In genomic region chr1:151281225-151281968, GRCh38 we compare ENCODE assay signal across 8 cellular contexts. TPM values are rescaled to one million over a fixed set of nuclear protein-coding genes. Genes with fewer than 3 reads are reported as not detected.
DNase-seq lines count a peak whose midpoint lies in the region; ATAC-seq and TF ChIP-seq lines count a peak whose summit lies in the region.

No MANE protein-coding gene starts in this region.

- ATAC-seq in HG02623 (IDR thresholded peaks at IDR 0.05; ENCODE audit: unreplicated experiment), result peak; percentile 26
- peak; percentile 94 for ATAC-seq in thoracic aorta (ENCODE audit: insufficient number of reproducible peaks, low FRiP score, low read depth)

- H4K20me1 ChIP-seq in osteoblast (ENCODE audit: insufficient read depth, low read length), result peaks cover 17% of the 10 kb centered on the region

- no peaks in the 10 kb centered on the region for H3K9me3 Mint-ChIP-seq in activated naive CD8-positive, alpha-beta T cell treated with anti-CD3 and anti-CD28 coated beads for 36 hours
- H3K9me3 Mint-ChIP-seq in glutamatergic neuron (ENCODE audit: unreplicated experiment), result peaks cover 10% of the 10 kb centered on the region

- peak overlapping the region; percentile 90 for H3K4me2 ChIP-seq in osteoblast (ENCODE audit: insufficient read depth, low read length)

- H3K27me3 Mint-ChIP-seq in activated naive CD8-positive, alpha-beta T cell treated with anti-CD3 and anti-CD28 coated beads for 36 hours, result no peaks in the 10 kb centered on the region
- H3K27me3 Mint-ChIP-seq in glutamatergic neuron (ENCODE audit: unreplicated experiment), result peaks cover 14% of the 10 kb centered on the region

- no peaks in the 10 kb centered on the region for H3K27me3 ChIP-seq in GM06990 (replicated peaks; ENCODE audit: control insufficient read depth, insufficient read depth, low read length)
- H3K27me3 ChIP-seq in osteoblast (ENCODE audit: insufficient read depth, low read length), result no peaks in the 10 kb centered on the region
- no peaks in the 10 kb centered on the region for H3K27me3 ChIP-seq in thoracic aorta (replicated peaks; ENCODE audit: insufficient read depth)

- H3K4me1 Mint-ChIP-seq in activated naive CD8-positive, alpha-beta T cell treated with anti-CD3 and anti-CD28 coated beads for 36 hours, result peaks cover 38% of the 10 kb centered on the region
- peaks cover 15% of the 10 kb centered on the region for H3K4me1 Mint-ChIP-seq in glutamatergic neuron (ENCODE audit: low read depth, unreplicated experiment)

- H3K36me3 Mint-ChIP-seq in activated naive CD8-positive, alpha-beta T cell treated with anti-CD3 and anti-CD28 coated beads for 36 hours, result peaks cover 18% of the 10 kb centered on the region
- H3K36me3 Mint-ChIP-seq in glutamatergic neuron (ENCODE audit: unreplicated experiment), result peaks cover 8% of the 10 kb centered on the region

- H3K27ac ChIP-seq in osteoblast (ENCODE audit: low read depth, low read length), result peak overlapping the region; percentile 99
- H3K27ac ChIP-seq in thoracic aorta, result peak overlapping the region; percentile 88 to 100

- H3K4me3 Mint-ChIP-seq in activated naive CD8-positive, alpha-beta T cell treated with anti-CD3 and anti-CD28 coated beads for 36 hours, result peak overlapping the region; percentile 97
- H3K4me3 Mint-ChIP-seq in glutamatergic neuron (ENCODE audit: unreplicated experiment), result peak overlapping the region; percentile 97

- peaks cover 6% of the 10 kb centered on the region for H3K4me1 ChIP-seq in osteoblast (ENCODE audit: insufficient read depth, low read length)
- peaks cover 11 to 18% of the 10 kb centered on the region in 2 donors for H3K4me1 ChIP-seq in thoracic aorta (ENCODE audit: control insufficient read depth in 1 of 2, low read depth in 2 of 2)

- peak overlapping the region; percentile 95 for H2AFZ ChIP-seq in osteoblast (ENCODE audit: low read length)

- H3K9me3 ChIP-seq in osteoblast (ENCODE audit: low read depth, low read length) (no peaks in the 10 kb centered on the region), thoracic aorta (no peaks in the 10 kb centered on the region)

- peaks cover 9% of the 10 kb centered on the region for H3K36me3 ChIP-seq in GM06990 (ENCODE audit: control insufficient read depth, insufficient read depth, low read length)
- H3K36me3 ChIP-seq in osteoblast (ENCODE audit: insufficient read depth, low read length), result peaks cover 13% of the 10 kb centered on the region
- peaks cover 7% of the 10 kb centered on the region for H3K36me3 ChIP-seq in thoracic aorta

- peak overlapping the region; percentile 65 for H3K4me3 ChIP-seq in GM06990 (replicated peaks; ENCODE audit: low read depth, low read length)
- peak overlapping the region; percentile 83 for H3K4me3 ChIP-seq in osteoblast (ENCODE audit: insufficient read depth, low read length)
- peak overlapping the region; percentile 81 for H3K4me3 ChIP-seq in thoracic aorta

- peak; percentile 96 for DNase-seq in GM06990 (ENCODE audit: extremely low read depth, insufficient read length)
- DNase-seq in NCI-H1105 (lab: John Stamatoyannopoulos, UW), result peak; percentile 97
- DNase-seq in SKM-1 (lab: John Stamatoyannopoulos, UW; ENCODE audit: unreplicated experiment), result peak; percentile 99
- peak; percentile 94 for DNase-seq in activated naive CD8-positive, alpha-beta T cell treated with anti-CD3 and anti-CD28 coated beads for 36 hours
- DNase-seq in glutamatergic neuron, result peak; percentile 94
- DNase-seq in osteoblast (ENCODE audit: insufficient read length, low spot score, missing footprints), result peak; percentile 95
- DNase-seq in thoracic aorta (ENCODE audit: low spot score), result peak; percentile 82

- peaks cover 37% of the 10 kb centered on the region for H3K79me2 ChIP-seq in osteoblast (ENCODE audit: insufficient read depth, low read length)

- H3K27ac Mint-ChIP-seq in activated naive CD8-positive, alpha-beta T cell treated with anti-CD3 and anti-CD28 coated beads for 36 hours, result peak overlapping the region; percentile 98
- peak overlapping the region; percentile 96 for H3K27ac Mint-ChIP-seq in glutamatergic neuron (ENCODE audit: unreplicated experiment)

- no peak for TF ChIP-seq CTCF in GM06990 (IDR thresholded peaks at IDR 0.05; ENCODE audit: insufficient read depth, low read length, poor library complexity, severe bottlenecking)
- peak; percentile 44 for TF ChIP-seq CTCF in glutamatergic neuron (IDR thresholded peaks at IDR 0.05; ENCODE audit: partially characterized antibody, unreplicated experiment)
- TF ChIP-seq CTCF in osteoblast (IDR thresholded peaks at IDR 0.05; ENCODE audit: extremely low read depth, low read depth, low read length), result peak; percentile 8
- TF ChIP-seq CTCF in thoracic aorta (IDR thresholded peaks at IDR 0.05), result no peak

RNA-seq across cellular contexts. Expression of gene ZNF687, which starts 0.7 kb away (rescaled TPM):
- total RNA-seq in activated naive CD8-positive, alpha-beta T cell treated with anti-CD3 and anti-CD28 coated beads for 36 hours, result 10 to 100 TPM; 27.0 to 29.9 TPM
- total RNA-seq in glutamatergic neuron (ENCODE audit: unreplicated experiment) (34.4 TPM), osteoblast (15.9 and 16.5 TPM in 2 replicates), thoracic aorta (10 to 100 TPM; 22.7 to 32.2 TPM)

RNA-seq across cellular contexts. Expression of gene PSMD4, which starts 26.9 kb away (rescaled TPM):
- 100 to 1,000 TPM; 217 to 249 TPM for total RNA-seq in activated naive CD8-positive, alpha-beta T cell treated with anti-CD3 and anti-CD28 coated beads for 36 hours
- 250 TPM for total RNA-seq in glutamatergic neuron (ENCODE audit: unreplicated experiment)
- total RNA-seq in osteoblast, result 140 and 150 TPM in 2 replicates
- total RNA-seq in thoracic aorta, result 10 to 100 TPM; 79.1 to 87.6 TPM

RNA-seq across cellular contexts. Expression of gene PI4KB, which starts 45.8 kb away (rescaled TPM):
- total RNA-seq in activated naive CD8-positive, alpha-beta T cell treated with anti-CD3 and anti-CD28 coated beads for 36 hours, result 10 to 100 TPM; 46.4 to 49.4 TPM
- total RNA-seq in glutamatergic neuron (ENCODE audit: unreplicated experiment) (68.7 TPM), osteoblast (43.3 and 43.8 TPM in 2 replicates), thoracic aorta (10 to 100 TPM; 60.1 to 63.1 TPM)

Comparison
In these comparisons a context has a peak if more than half of its experiments do, and no peak if none do; other contexts are left out.
1. Peak in every context shown above with its lines: DNase-seq, ATAC-seq, H3K4me3 ChIP-seq and H3K27ac ChIP-seq.
2. CTCF ChIP-seq: peak in glutamatergic neuron (single experiment) and osteoblast (single experiment); none in GM06990 (single experiment) and thoracic aorta (single experiment).